ENCODE assay signal across 8 cellular contexts in genomic region chr1:153805042-153805745, GRCh38. TPM values are rescaled to one million over a fixed set of nuclear protein-coding genes. Genes with fewer than 3 reads are reported as not detected.
DNase-seq lines count a peak whose midpoint lies in the region; ATAC-seq and TF ChIP-seq lines count a peak whose summit lies in the region.

No MANE protein-coding gene starts in this region.

- DNase-seq in GM04504 (ENCODE audit: low read depth) = peak; percentile 80
- DNase-seq in WTC11 (ENCODE audit: low spot score) = no peak
- peak; percentile 61 for DNase-seq in dedifferentiated amniotic fluid mesenchymal stem cell (ENCODE audit: extremely low spot score)
- peak in 9 of 10 donors; percentile 65 to 90 (median 84) for DNase-seq in naive thymus-derived CD8-positive, alpha-beta T cell
- DNase-seq in upper lobe of right lung = peak; percentile 64
- DNase-seq in NCI-H1436 treated with DMSO at 0.1 percent for 48 hours (lab: John Stamatoyannopoulos, UW) = no peak

- H3K9me3 Mint-ChIP-seq in WTC11 = no peaks in the 10 kb centered on the region
- no peaks in the 10 kb centered on the region for H3K9me3 Mint-ChIP-seq in naive thymus-derived CD8-positive, alpha-beta T cell

- H3K27me3 ChIP-seq in upper lobe of right lung = no peaks in the 10 kb centered on the region

- H3K27ac ChIP-seq in KOPT-K1 (ENCODE audit: low read depth, low read length, poor library complexity, severe bottlenecking) = peak overlapping the region; percentile 1
- H3K27ac ChIP-seq in upper lobe of right lung = peak overlapping the region; percentile 62

- TF ChIP-seq CTCF in WTC11 (IDR thresholded peaks at IDR 0.05) (no peak), upper lobe of right lung (IDR thresholded peaks at IDR 0.05) (no peak)

- peak; percentile 97 for ATAC-seq in GM21786 (IDR thresholded peaks at IDR 0.05; ENCODE audit: unreplicated experiment)
- ATAC-seq in WTC11 = peak; percentile 57
- peak; percentile 97 to 98 for ATAC-seq in naive thymus-derived CD8-positive, alpha-beta T cell
- peak; percentile 94 for ATAC-seq in upper lobe of right lung

- no peak overlapping the region for H3K4me3 ChIP-seq in upper lobe of right lung

- H3K4me1 Mint-ChIP-seq in WTC11 = peaks cover 13% of the 10 kb centered on the region
- H3K4me1 Mint-ChIP-seq in naive thymus-derived CD8-positive, alpha-beta T cell = peaks cover 30 to 56% (median 46%) of the 10 kb centered on the region in 4 donors

- peak overlapping the region; percentile 2 for H3K27ac Mint-ChIP-seq in WTC11
- H3K27ac Mint-ChIP-seq in naive thymus-derived CD8-positive, alpha-beta T cell = peak overlapping the region; percentile 89 to 95 (median 91)

- CTCF ChIA-PET in WTC11 (lab: Charles Lee) = interaction anchor here (1.6 kb wide), 1 partner anchor 127 kb away, joined by 3 read pairs; no protein-coding TSS in a partner anchor

- POLR2A ChIA-PET in WTC11 (lab: Charles Lee) = interaction anchor here (0.5 to 1.0 kb wide), 3 partner anchors 29 to 81 kb away, joined by 3 to 4 read pairs (median 3); no protein-coding TSS in a partner anchor
- POLR2A ChIA-PET in naive thymus-derived CD8-positive, alpha-beta T cell (lab: Charles Lee) = interaction anchor here (0.9 to 1.3 kb wide), 4 partner anchors 117 to 185 kb away, joined by 3 to 5 read pairs (median 4); partner anchors contain the start of genes GATAD2B, JTB and RPS27

- H3K36me3 Mint-ChIP-seq in WTC11 = peaks cover 17% of the 10 kb centered on the region
- H3K36me3 Mint-ChIP-seq in naive thymus-derived CD8-positive, alpha-beta T cell = peaks cover 5 to 40% (median 6%) of the 10 kb centered on the region in 3 donors

- H3K36me3 ChIP-seq in KOPT-K1 (ENCODE audit: insufficient read depth, low read length) = peaks cover 38% of the 10 kb centered on the region
- peaks cover 29% of the 10 kb centered on the region for H3K36me3 ChIP-seq in upper lobe of right lung

- intact Hi-C loops in upper lobe of right lung (cut with DNase I) = no loop called here

- H3K4me1 ChIP-seq in upper lobe of right lung = peaks cover 22% of the 10 kb centered on the region

- no peak overlapping the region for H3K4me3 Mint-ChIP-seq in WTC11
- H3K4me3 Mint-ChIP-seq in naive thymus-derived CD8-positive, alpha-beta T cell = peak overlapping the region; percentile 35 to 68 (median 58)

- no peaks in the 10 kb centered on the region for H3K27me3 Mint-ChIP-seq in WTC11 (ENCODE audit: low read depth)
- H3K27me3 Mint-ChIP-seq in naive thymus-derived CD8-positive, alpha-beta T cell = no peaks in the 10 kb centered on the region

- H3K9me3 ChIP-seq in KOPT-K1 (ENCODE audit: insufficient read depth, low read length, poor library complexity, severe bottlenecking) (no peaks in the 10 kb centered on the region), upper lobe of right lung (no peaks in the 10 kb centered on the region)

TF ChIP-seq in WTC11, 78 proteins besides CTCF, POLR2A, EP300 and RAD21:
- no peak for TF ChIP-seq USF1 (CRISPR knock-in tag; IDR thresholded peaks at IDR 0.05)
- no peak for TF ChIP-seq TP53 (CRISPR knock-in tag; IDR thresholded peaks at IDR 0.05)
- no peak for TF ChIP-seq ZNF263 (CRISPR knock-in tag; IDR thresholded peaks at IDR 0.05; ENCODE audit: low read depth)
- no peak for TF ChIP-seq GRHL2 (CRISPR knock-in tag; IDR thresholded peaks at IDR 0.05; ENCODE audit: insufficient replicate concordance, severe bottlenecking)
- TF ChIP-seq, protein P1, sequence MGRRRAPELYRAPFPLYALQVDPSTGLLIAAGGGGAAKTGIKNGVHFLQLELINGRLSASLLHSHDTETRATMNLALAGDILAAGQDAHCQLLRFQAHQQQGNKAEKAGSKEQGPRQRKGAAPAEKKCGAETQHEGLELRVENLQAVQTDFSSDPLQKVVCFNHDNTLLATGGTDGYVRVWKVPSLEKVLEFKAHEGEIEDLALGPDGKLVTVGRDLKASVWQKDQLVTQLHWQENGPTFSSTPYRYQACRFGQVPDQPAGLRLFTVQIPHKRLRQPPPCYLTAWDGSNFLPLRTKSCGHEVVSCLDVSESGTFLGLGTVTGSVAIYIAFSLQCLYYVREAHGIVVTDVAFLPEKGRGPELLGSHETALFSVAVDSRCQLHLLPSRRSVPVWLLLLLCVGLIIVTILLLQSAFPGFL (CRISPR knock-in tag; IDR thresholded peaks at IDR 0.05; ENCODE audit: borderline replicate concordance) = no peak
- no peak for TF ChIP-seq FOXJ3 (CRISPR knock-in tag; IDR thresholded peaks at IDR 0.05; ENCODE audit: borderline replicate concordance)
- TF ChIP-seq KAT7 (CRISPR knock-in tag; IDR thresholded peaks at IDR 0.05; ENCODE audit: borderline replicate concordance) = no peak
- TF ChIP-seq JAZF1 (CRISPR knock-in tag; IDR thresholded peaks at IDR 0.05) = no peak
- no peak for TF ChIP-seq ESRRA (CRISPR knock-in tag; IDR thresholded peaks at IDR 0.05; ENCODE audit: borderline replicate concordance)
- TF ChIP-seq ATF2 (CRISPR knock-in tag; IDR thresholded peaks at IDR 0.05; ENCODE audit: borderline replicate concordance, low read depth) = no peak

RNA-seq across cellular contexts. Expression of gene SLC27A3, which starts 30.0 kb away (rescaled TPM):
- total RNA-seq in WTC11 (2021) (36.3 to 38.9 TPM (median 36.9 TPM) in 3 replicates), upper lobe of right lung (105 TPM)
- total RNA-seq in naive thymus-derived CD8-positive, alpha-beta T cell = 10 to 100 TPM; 15.3 to 18.5 TPM
- polyA plus RNA-seq in naive thymus-derived CD8-positive, alpha-beta T cell = 10 to 100 TPM in 2 of 3 donors, 1 to 10 TPM in 1; 8.4 to 15.6 (median 10.0) TPM

Comparison
In these comparisons a context has a peak if more than half of its experiments do, and no peak if none do; other contexts are left out.
1. DNase-seq: peak in GM04504 (single experiment), dedifferentiated amniotic fluid mesenchymal stem cell (single experiment), naive thymus-derived CD8-positive, alpha-beta T cell (9 of 10) and upper lobe of right lung (single experiment); none in WTC11 (single experiment) and NCI-H1436 treated with DMSO at 0.1 percent for 48 hours (single experiment).
2. Peak in every context shown above with its lines, with median percentiles within 50 percentile points of each other: ATAC-seq.